Comparison of ENCODE assay signal across 7 cellular contexts in genomic region chr5:134647750-134648424, GRCh38. TPM values are rescaled to one million over a fixed set of nuclear protein-coding genes. Genes with fewer than 3 reads are reported as not detected.
DNase-seq lines count a peak whose midpoint lies in the region; ATAC-seq, FAIRE-seq and TF ChIP-seq lines count a peak whose summit lies in the region.

No MANE protein-coding gene starts in this region.

- H3K4me3 ChIP-seq in H7 (ENCODE audit: insufficient read depth, low read depth, low read length) (peak overlapping the region; percentile 96), MM.1S (ENCODE audit: low read length) (peak overlapping the region; percentile 78), pancreas (peak overlapping the region; percentile 78 to 95 (median 94))

- 2% methylated on average over 15 of the region's 15 CpGs for WGBS in pancreas, 2 donors

- no peak for FAIRE-seq in pancreas (lab: Jason Lieb, UNC)

- H3K4me1 ChIP-seq in MM.1S (ENCODE audit: low read length) (peaks cover 27% of the 10 kb centered on the region), pancreas (peaks cover 4 to 26% (median 9%) of the 10 kb centered on the region in 3 donors)

- peak; percentile 38 for ATAC-seq in GM18499 (IDR thresholded peaks at IDR 0.05; ENCODE audit: insufficient read depth, unreplicated experiment)
- ATAC-seq in activated T-cell treated with anti-CD3 and anti-CD28 coated beads, Interleukin-2, amount 50 U/mL, for 72 hours (replicated peaks in 1 of 2), result peak; percentile 69 to 70
- ATAC-seq in pancreas, result peak; percentile 31 to 56 (median 38)

- peak; percentile 19 for DNase-seq in H7
- peak; percentile 55 for DNase-seq in MM.1S
- DNase-seq in activated T-cell treated with anti-CD3 and anti-CD28 coated beads, Interleukin-2, amount 50 U/mL, for 72 hours, result peak; percentile 38 to 42
- peak; percentile 63 for DNase-seq in germinal center (ENCODE audit: low spot score)
- DNase-seq in pancreas, result no peak
- DNase-seq in D341Med (ENCODE audit: low spot score), result no peak

- H2AFZ ChIP-seq in MM.1S (ENCODE audit: low read length), result peak overlapping the region; percentile 64

- H3K27ac Mint-ChIP-seq in activated T-cell treated with anti-CD3 and anti-CD28 coated beads, Interleukin-2, amount 50 U/mL, for 72 hours, result peak overlapping the region; percentile 100

- H3K36me3 ChIP-seq in H7 (replicated peaks; ENCODE audit: control insufficient read depth, insufficient read depth, low read length) (no peaks in the 10 kb centered on the region), MM.1S (replicated peaks; ENCODE audit: insufficient read depth, low read length) (no peaks in the 10 kb centered on the region), pancreas (no peaks in the 10 kb centered on the region)

- H3K9me2 ChIP-seq in MM.1S (replicated peaks; ENCODE audit: insufficient read depth, low read length), result no peaks in the 10 kb centered on the region

- H3K4me2 ChIP-seq in MM.1S (ENCODE audit: low read depth, low read length), result peak overlapping the region; percentile 80

- peaks cover 46% of the 10 kb centered on the region for H3F3A ChIP-seq in MM.1S (ENCODE audit: insufficient read depth, low read length)

- H3K9ac ChIP-seq in MM.1S (ENCODE audit: low read length), result peak overlapping the region; percentile 97

- H4K20me1 ChIP-seq in MM.1S (ENCODE audit: insufficient read depth, low read length), result no peaks in the 10 kb centered on the region

- H3K27me3 ChIP-seq in H7 (ENCODE audit: control insufficient read depth, insufficient read depth, low read length) (no peaks in the 10 kb centered on the region), MM.1S (replicated peaks; ENCODE audit: insufficient read depth, low read length) (no peaks in the 10 kb centered on the region), pancreas (no peaks in the 10 kb centered on the region)

- H3K27me3 Mint-ChIP-seq in activated T-cell treated with anti-CD3 and anti-CD28 coated beads, Interleukin-2, amount 50 U/mL, for 72 hours (ENCODE audit: low read depth), result no peaks in the 10 kb centered on the region

- H3K9me3 Mint-ChIP-seq in activated T-cell treated with anti-CD3 and anti-CD28 coated beads, Interleukin-2, amount 50 U/mL, for 72 hours, result no peaks in the 10 kb centered on the region

- H3K4me1 Mint-ChIP-seq in activated T-cell treated with anti-CD3 and anti-CD28 coated beads, Interleukin-2, amount 50 U/mL, for 72 hours (ENCODE audit: low read depth), result peaks cover 35% of the 10 kb centered on the region

- intact Hi-C loops in pancreas (cut with DNase I), result no loop called here

- H3K9me3 ChIP-seq in MM.1S (replicated peaks; ENCODE audit: insufficient read depth, low read length) (no peaks in the 10 kb centered on the region), pancreas (no peaks in the 10 kb centered on the region)

- no peak for TF ChIP-seq CTCF in MM.1S (IDR thresholded peaks at IDR 0.05; ENCODE audit: low read length)
- no peak for TF ChIP-seq CTCF in pancreas (IDR thresholded peaks at IDR 0.05)

- peak overlapping the region; percentile 98 for H3K4me3 Mint-ChIP-seq in activated T-cell treated with anti-CD3 and anti-CD28 coated beads, Interleukin-2, amount 50 U/mL, for 72 hours

- peaks cover 3 to 8% of the 10 kb centered on the region in 2 donors for H3K36me3 Mint-ChIP-seq in activated T-cell treated with anti-CD3 and anti-CD28 coated beads, Interleukin-2, amount 50 U/mL, for 72 hours (ENCODE audit: insufficient read depth in 2 of 2)

- H3K27ac ChIP-seq in MM.1S (ENCODE audit: low read length), result peak overlapping the region; percentile 99
- H3K27ac ChIP-seq in pancreas, result peak overlapping the region; percentile 82 to 98 (median 93)

- H3K79me2 ChIP-seq in MM.1S (ENCODE audit: low read length), result peaks cover 54% of the 10 kb centered on the region

RNA-seq across cellular contexts. Expression of gene SEC24A, which starts 0.7 kb away (rescaled TPM):
- total RNA-seq in H7 (2014; rRNA removed; shearing (Covaris generic)), result 19.7 and 27.2 TPM in 2 replicates
- 10 to 100 TPM; 32.0 to 49.5 TPM for total RNA-seq in activated T-cell treated with anti-CD3 and anti-CD28 coated beads, Interleukin-2, amount 50 U/mL, for 72 hours
- total RNA-seq in pancreas, result 10 to 100 TPM in 4 of 6 donors, 1 to 10 TPM in 2; 9.4 to 18.1 (median 11.5) TPM
- polyA plus RNA-seq in pancreas, result 1 to 10 TPM; 3.4 to 4.4 TPM

RNA-seq across cellular contexts. Expression of gene SAR1B, which starts 15.3 kb away (rescaled TPM):
- 12.6 and 22.9 TPM in 2 replicates for total RNA-seq in H7 (2014; rRNA removed; shearing (Covaris generic))
- 10 to 100 TPM; 68.7 to 85.0 TPM for total RNA-seq in activated T-cell treated with anti-CD3 and anti-CD28 coated beads, Interleukin-2, amount 50 U/mL, for 72 hours
- total RNA-seq in pancreas, result 10 to 100 TPM; 31.6 to 42.8 (median 39.5) TPM
- 10 to 100 TPM; 11.1 to 21.2 TPM for polyA plus RNA-seq in pancreas

Comparison
In these comparisons a context has a peak if more than half of its experiments do, and no peak if none do; other contexts are left out.
1. DNase-seq: peak in H7 (single experiment), MM.1S (single experiment), activated T-cell treated with anti-CD3 and anti-CD28 coated beads, Interleukin-2, amount 50 U/mL, for 72 hours (2 of 2) and germinal center (single experiment); none in pancreas (0 of 6) and D341Med (single experiment).
2. Peak in every context shown above with its lines, with median percentiles within 50 percentile points of each other: ATAC-seq and H3K4me3 ChIP-seq.